Comparison of ENCODE assay signal across 18 cellular contexts in genomic region chr6:112348334-112348874, GRCh38. TPM values are rescaled to one million over a fixed set of nuclear protein-coding genes. Genes with fewer than 3 reads are reported as not detected.
DNase-seq lines count a peak whose midpoint lies in the region; ATAC-seq and TF ChIP-seq lines count a peak whose summit lies in the region.
"Had no signal": no experiment of that assay in that cellular context is flagged by ENCODE, and none has a peak within 500 bp of the region (broad histone marks: within the 10 kb centered on the region; RNA-seq: fewer than 3 reads in every experiment).

No MANE protein-coding gene starts in this region.

- no peaks in the 10 kb centered on the region for H3K9me3 Mint-ChIP-seq in activated T-helper 17 cell treated with anti-CD3 and anti-CD28 coated beads, Interleukin-2, amount 50 U/mL, for 72 hours
- peaks cover 6% of the 10 kb centered on the region for H3K9me3 Mint-ChIP-seq in neural progenitor cell
- no peaks in the 10 kb centered on the region for H3K9me3 Mint-ChIP-seq in effector memory CD8-positive, alpha-beta T cell
- H3K9me3 Mint-ChIP-seq: CD8-positive, alpha-beta memory T cell had no signal

- no peak overlapping the region for H3K4me3 Mint-ChIP-seq in activated T-helper 17 cell treated with anti-CD3 and anti-CD28 coated beads, Interleukin-2, amount 50 U/mL, for 72 hours
- no peak overlapping the region for H3K4me3 Mint-ChIP-seq in neural progenitor cell
- H3K4me3 Mint-ChIP-seq in effector memory CD8-positive, alpha-beta T cell, result no peak overlapping the region
- H3K4me3 Mint-ChIP-seq: CD8-positive, alpha-beta memory T cell had no signal

- H3F3A ChIP-seq in SK-N-SH (replicated peaks; ENCODE audit: insufficient read depth) (no peaks in the 10 kb centered on the region), neural progenitor cell (ENCODE audit: low read depth) (no peaks in the 10 kb centered on the region)

- CTCF ChIA-PET in SK-N-SH (lab: Yijun Ruan, JAX), result interaction anchor here (0.6 to 1.2 kb wide), 2 partner anchors 23 to 1017 kb away, joined by 3 read pairs; no protein-coding TSS in a partner anchor

- H4K20me1 ChIP-seq in SK-N-SH (ENCODE audit: insufficient read depth) (no peaks in the 10 kb centered on the region), neural progenitor cell (ENCODE audit: low read depth) (no peaks in the 10 kb centered on the region)
- H4K20me1 ChIP-seq: BLaER1 had no signal

- no peak for DNase-seq in SK-N-SH
- no peak for DNase-seq in omental fat pad (ENCODE audit: low spot score)
- no peak for DNase-seq in occipital lobe (lab: John Stamatoyannopoulos, UW)
- no peak for DNase-seq in neural progenitor cell (ENCODE audit: low spot score)
- no peak for DNase-seq in effector memory CD8-positive, alpha-beta T cell
- DNase-seq: AML-193; Caco-2; CD8-positive, alpha-beta memory T cell; DMS53; GF-D8; IMR-90 had no signal

- H3K9ac ChIP-seq in SK-N-SH, result no peak overlapping the region
- H3K9ac ChIP-seq in neural progenitor cell, result no peak overlapping the region
- H3K9ac ChIP-seq: BLaER1 had no signal

- H3K27me3 ChIP-seq in SK-N-SH (ENCODE audit: insufficient read depth), result no peaks in the 10 kb centered on the region
- no peaks in the 10 kb centered on the region for H3K27me3 ChIP-seq in neural progenitor cell
- H3K27me3 ChIP-seq: BLaER1 had no signal

- no peak for TF ChIP-seq EP300 in SK-N-SH (IDR thresholded peaks at IDR 0.05; ENCODE audit: borderline replicate concordance in 1 of 2, low read depth in 1 of 2, low read length in 1 of 2)

- H3K36me3 ChIP-seq in SK-N-SH (replicated peaks in 1 of 2; ENCODE audit: control insufficient read depth in 1 of 2, insufficient read depth in 2 of 2, low read length in 1 of 2) (no peaks in the 10 kb centered on the region), neural progenitor cell (no peaks in the 10 kb centered on the region)
- H3K36me3 ChIP-seq: BLaER1 had no signal

- TF ChIP-seq RAD21 in SK-N-SH (IDR thresholded peaks at IDR 0.05; ENCODE audit: low read length), result no peak

- POLR2A ChIA-PET in SK-N-SH (lab: Yijun Ruan, JAX), result no interaction called here

- H3K9me2 ChIP-seq in SK-N-SH, result no peaks in the 10 kb centered on the region

- no peaks in the 10 kb centered on the region for H3K36me3 Mint-ChIP-seq in activated T-helper 17 cell treated with anti-CD3 and anti-CD28 coated beads, Interleukin-2, amount 50 U/mL, for 72 hours (ENCODE audit: low read depth)
- no peaks in the 10 kb centered on the region for H3K36me3 Mint-ChIP-seq in neural progenitor cell
- H3K36me3 Mint-ChIP-seq in effector memory CD8-positive, alpha-beta T cell (ENCODE audit: insufficient read depth), result no peaks in the 10 kb centered on the region
- H3K36me3 Mint-ChIP-seq: CD8-positive, alpha-beta memory T cell had no signal

- H3K27ac ChIP-seq in SK-N-SH (ENCODE audit: low read depth in 2 of 2, low read length in 1 of 2), result no peak overlapping the region
- H3K27ac ChIP-seq in neural progenitor cell, result no peak overlapping the region
- H3K27ac ChIP-seq: 22Rv1, BLaER1 had no signal

- H3K79me2 ChIP-seq in SK-N-SH (ENCODE audit: insufficient read depth) (no peaks in the 10 kb centered on the region), neural progenitor cell (ENCODE audit: low read depth) (no peaks in the 10 kb centered on the region)

- no peaks in the 10 kb centered on the region for H3K4me1 Mint-ChIP-seq in activated T-helper 17 cell treated with anti-CD3 and anti-CD28 coated beads, Interleukin-2, amount 50 U/mL, for 72 hours
- H3K4me1 Mint-ChIP-seq in neural progenitor cell, result peaks cover 5% of the 10 kb centered on the region
- H3K4me1 Mint-ChIP-seq in effector memory CD8-positive, alpha-beta T cell (ENCODE audit: low read depth in 2 of 2), result no peaks in the 10 kb centered on the region
- H3K4me1 Mint-ChIP-seq: CD8-positive, alpha-beta memory T cell had no signal

- whole genome bisulfite sequencing in SK-N-SH (ENCODE audit: low lambda C conversion rate), result 84% methylated on average over 3 of the region's 3 CpGs

- H3K27ac Mint-ChIP-seq in activated T-helper 17 cell treated with anti-CD3 and anti-CD28 coated beads, Interleukin-2, amount 50 U/mL, for 72 hours, result no peak overlapping the region
- H3K27ac Mint-ChIP-seq in neural progenitor cell, result no peak overlapping the region
- H3K27ac Mint-ChIP-seq in effector memory CD8-positive, alpha-beta T cell, result no peak overlapping the region
- H3K27ac Mint-ChIP-seq: CD8-positive, alpha-beta memory T cell had no signal

- no peak overlapping the region for H2AFZ ChIP-seq in SK-N-SH (ENCODE audit: low read depth)
- no peak overlapping the region for H2AFZ ChIP-seq in neural progenitor cell (replicated peaks)

- no peaks in the 10 kb centered on the region for H3K9me3 ChIP-seq in SK-N-SH
- H3K9me3 ChIP-seq in neural progenitor cell (ENCODE audit: low read depth), result no peaks in the 10 kb centered on the region
- H3K9me3 ChIP-seq: BLaER1, Caco-2 had no signal

- no peak overlapping the region for H3K4me3 ChIP-seq in SK-N-SH (ENCODE audit: low read depth in 2 of 2, low read length in 1 of 2)
- H3K4me3 ChIP-seq in neural progenitor cell, result no peak overlapping the region
- H3K4me3 ChIP-seq: BLaER1 had no signal

- H3K4me1 ChIP-seq in SK-N-SH (ENCODE audit: control insufficient read depth in 1 of 2, insufficient read depth in 2 of 2, low read depth in 1 of 2, low read length in 1 of 2), result no peaks in the 10 kb centered on the region; a peak in 1 of 4 replicates
- H3K4me1 ChIP-seq in neural progenitor cell, result no peaks in the 10 kb centered on the region
- H3K4me1 ChIP-seq: BLaER1, Caco-2 had no signal

- peaks cover 17% of the 10 kb centered on the region for H3K27me3 Mint-ChIP-seq in activated T-helper 17 cell treated with anti-CD3 and anti-CD28 coated beads, Interleukin-2, amount 50 U/mL, for 72 hours
- H3K27me3 Mint-ChIP-seq in neural progenitor cell (ENCODE audit: insufficient read depth, low read depth), result peaks cover 4% of the 10 kb centered on the region
- peaks cover 28 to 48% of the 10 kb centered on the region in 2 donors for H3K27me3 Mint-ChIP-seq in effector memory CD8-positive, alpha-beta T cell

- ATAC-seq in SK-N-SH treated with all-trans-retinoic acid at 6 μM for 48 hours (no peak), omental fat pad (ENCODE audit: low FRiP score) (peak; percentile 48), HG03442 (IDR thresholded peaks at IDR 0.05; ENCODE audit: unreplicated experiment) (no peak)
- peak; percentile 18 for ATAC-seq in activated T-helper 17 cell treated with anti-CD3 and anti-CD28 coated beads, Interleukin-2, amount 50 U/mL, for 72 hours (replicated peaks)
- no peak for ATAC-seq in effector memory CD8-positive, alpha-beta T cell (replicated peaks)
- ATAC-seq: HCT116 had no signal

- no peak overlapping the region for H3K4me2 ChIP-seq in SK-N-SH
- no peak overlapping the region for H3K4me2 ChIP-seq in neural progenitor cell
- H3K4me2 ChIP-seq: BLaER1 had no signal

- TF ChIP-seq CTCF in SK-N-SH (IDR thresholded peaks at IDR 0.05) (no peak), omental fat pad (IDR thresholded peaks at IDR 0.05) (no peak), neural progenitor cell (IDR thresholded peaks at IDR 0.05) (no peak)

TF ChIP-seq in SK-N-SH, 30 proteins besides CTCF, POLR2A, EP300 and RAD21 (continues in another document):
- TF ChIP-seq USF2 (IDR thresholded peaks at IDR 0.05; ENCODE audit: borderline replicate concordance, low read depth, low read length), result no peak
- TF ChIP-seq SIN3A (IDR thresholded peaks at IDR 0.05; ENCODE audit: borderline replicate concordance, low read depth, low read length), result no peak

TF ChIP-seq in SK-N-SH treated with all-trans-retinoic acid at 6 μM for 48 hours, 23 proteins besides CTCF, POLR2A, EP300 and RAD21 (continues in another document):
- TF ChIP-seq PATZ1 (CRISPR knock-in tag; IDR thresholded peaks at IDR 0.05; ENCODE audit: borderline replicate concordance) (no peak), ZNF565 (CRISPR knock-in tag; conservative IDR thresholded peaks at IDR 0.05; ENCODE audit: low read depth) (no peak), ISL1 (CRISPR knock-in tag; IDR thresholded peaks at IDR 0.05) (no peak), ZNF70 (CRISPR knock-in tag; IDR thresholded peaks at IDR 0.05) (no peak), CREB5 (CRISPR knock-in tag; IDR thresholded peaks at IDR 0.05; ENCODE audit: low read depth) (no peak)

RNA-seq across cellular contexts. Expression of gene RFPL4B, which starts 1.3 kb away (rescaled TPM):
- polyA plus RNA-seq in SK-N-SH (2012; rRNA removed), result 0.05 TPM in 1 of 2 replicates, not detected in the other
- 0.01 and 0.03 TPM in 2 replicates for polyA plus RNA-seq in SK-N-SH (2012; cell fraction: cytosol; rRNA removed)
- 0.02 TPM in 1 of 2 replicates, not detected in the other for polyA plus RNA-seq in SK-N-SH (2012; cell fraction: nucleus; rRNA removed)
- not detected for total RNA-seq in activated T-helper 17 cell treated with anti-CD3 and anti-CD28 coated beads, Interleukin-2, amount 50 U/mL, for 72 hours
- under 1 TPM in 2 of 4 donors, not detected in 2; 0.19 to 0.25 TPM for total RNA-seq in omental fat pad
- not detected for total RNA-seq in occipital lobe
- total RNA-seq in neural progenitor cell (ENCODE audit: low replicate concordance), result not detected in 2 replicates
- total RNA-seq: A673; Caco-2; CD8-positive, alpha-beta memory T cell; IMR-90 had no signal
- polyA plus RNA-seq: CD8-positive, alpha-beta memory T cell; IMR-90 had no signal

Comparison
In these comparisons a context has a peak if more than half of its experiments do, and no peak if none do; other contexts are left out.
1. ATAC-seq: peak in activated T-helper 17 cell treated with anti-CD3 and anti-CD28 coated beads, Interleukin-2, amount 50 U/mL, for 72 hours (single experiment) and omental fat pad (single experiment); none in SK-N-SH treated with all-trans-retinoic acid at 6 μM for 48 hours (single experiment), effector memory CD8-positive, alpha-beta T cell (single experiment) and HG03442 (single experiment).